ENCODE assay signal across 18 cellular contexts in the genomic region with DNA sequence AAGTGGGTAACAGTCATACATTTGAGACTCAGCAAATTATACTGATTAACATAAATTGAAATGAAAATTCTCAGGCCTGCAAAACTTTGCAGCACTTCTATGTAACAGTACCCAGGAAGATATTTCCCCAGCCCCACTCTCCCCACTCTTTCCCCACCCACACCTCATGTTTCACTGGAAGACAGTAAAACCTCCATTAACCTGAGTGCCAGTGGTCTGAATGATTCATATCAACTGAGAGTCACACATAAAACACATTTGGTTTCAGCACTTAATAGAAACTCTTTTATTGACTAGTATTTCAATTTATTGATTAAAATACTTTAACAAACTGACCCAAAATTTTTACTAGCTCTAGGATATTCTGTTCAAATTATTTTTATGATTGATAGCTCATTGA. TPM values are rescaled to one million over a fixed set of nuclear protein-coding genes. Genes with fewer than 3 reads are reported as not detected.
DNase-seq lines count a peak whose midpoint lies in the region; ATAC-seq, FAIRE-seq and TF ChIP-seq lines count a peak whose summit lies in the region.
"Had no signal": no experiment of that assay in that cellular context is flagged by ENCODE, and none has a peak within 500 bp of the region (broad histone marks: within the 10 kb centered on the region; RNA-seq: fewer than 3 reads in every experiment).

No MANE protein-coding gene starts in this region.

- no peak for ATAC-seq in HG03565 (IDR thresholded peaks at IDR 0.05; ENCODE audit: unreplicated experiment)
- ATAC-seq: Right ventricle myocardium inferior had no signal

- DNase-seq in HEK293T (ENCODE audit: extremely low spot score) = no peak
- no peak for DNase-seq in RCC 7860 (ENCODE audit: low spot score)
- peak; percentile 39 for DNase-seq in epithelial cell of esophagus (ENCODE audit: low read depth)
- peak; percentile 73 for DNase-seq in renal cortical epithelial cell (ENCODE audit: low read depth)
- no peak for DNase-seq in middle frontal gyrus (ENCODE audit: extremely low spot score, low spot score)
- no peak for DNase-seq in NCI-H2227 treated with DMSO at 0.1 percent for 48 hours (lab: John Stamatoyannopoulos, UW)
- DNase-seq: CD8-positive, alpha-beta memory T cell; DND-41; GOT3; NCI-H1048; NCI-H146; NCI-H2081 treated with DMSO at 0.1 percent for 48 hours; NCI-H526; NK-92 treated with Interleukin-12 subunit alpha and Interleukin-12 subunit beta, amount 100 ng/mL, for 24 hours; OCI-M1 had no signal

- peak; percentile 68 for FAIRE-seq in RCC 7860 (lab: Jason Lieb, UNC)

- POLR2A ChIA-PET in HEK293T (lab: Yijun Ruan, JAX) = no interaction called here

- H3K4me3 ChIP-seq in epithelial cell of esophagus (ENCODE audit: low read length) = no peak overlapping the region
- H3K4me3 ChIP-seq: SK-N-MC had no signal

- CTCF ChIA-PET in HEK293T (lab: Yijun Ruan, JAX) = no interaction called here

- TF ChIP-seq CTCF in epithelial cell of esophagus (IDR thresholded peaks at IDR 0.05; ENCODE audit: insufficient read depth, low read depth, low read length, missing control alignments) = no peak

TF ChIP-seq in HEK293T, 16 proteins besides CTCF, POLR2A, EP300 and RAD21:
- TF ChIP-seq, protein P1, sequence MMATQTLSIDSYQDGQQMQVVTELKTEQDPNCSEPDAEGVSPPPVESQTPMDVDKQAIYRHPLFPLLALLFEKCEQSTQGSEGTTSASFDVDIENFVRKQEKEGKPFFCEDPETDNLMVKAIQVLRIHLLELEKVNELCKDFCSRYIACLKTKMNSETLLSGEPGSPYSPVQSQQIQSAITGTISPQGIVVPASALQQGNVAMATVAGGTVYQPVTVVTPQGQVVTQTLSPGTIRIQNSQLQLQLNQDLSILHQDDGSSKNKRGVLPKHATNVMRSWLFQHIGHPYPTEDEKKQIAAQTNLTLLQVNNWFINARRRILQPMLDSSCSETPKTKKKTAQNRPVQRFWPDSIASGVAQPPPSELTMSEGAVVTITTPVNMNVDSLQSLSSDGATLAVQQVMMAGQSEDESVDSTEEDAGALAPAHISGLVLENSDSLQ (IDR thresholded peaks at IDR 0.05) = peak; percentile 38; the same call in 1 of the 2 replicates
- TF ChIP-seq L3MBTL2 (conservative IDR thresholded peaks at IDR 0.05) (no peak), LEF1 (IDR thresholded peaks at IDR 0.05; ENCODE audit: borderline replicate concordance) (no peak)

RNA-seq across cellular contexts. Expression of a gene that starts 6.9 kb away (rescaled TPM):
- 139 and 159 TPM in 2 replicates for total RNA-seq in renal cortical epithelial cell
- total RNA-seq: CD8-positive, alpha-beta memory T cell had no signal

RNA-seq across cellular contexts. Expression of a gene that starts 9.7 kb away (rescaled TPM):
- total RNA-seq in renal cortical epithelial cell = 10.8 and 13.5 TPM in 2 replicates
- total RNA-seq: CD8-positive, alpha-beta memory T cell; Right ventricle myocardium inferior had no signal

RNA-seq across cellular contexts. Expression of a gene that starts 25.8 kb away (rescaled TPM):
- total RNA-seq in renal cortical epithelial cell = 194 and 254 TPM in 2 replicates
- total RNA-seq: CD8-positive, alpha-beta memory T cell had no signal

Comparison
In these comparisons a context has a peak if more than half of its experiments do, and no peak if none do; other contexts are left out.
1. DNase-seq: peak in epithelial cell of esophagus (single experiment) and renal cortical epithelial cell (single experiment); none in HEK293T (single experiment), RCC 7860 (single experiment), middle frontal gyrus (single experiment) and NCI-H2227 treated with DMSO at 0.1 percent for 48 hours (single experiment).